20 cellular contexts compared by ENCODE assay signal in genomic region chr18:54720590-54720989, GRCh38.
A peak's percentile ranks its signal among the peaks of the same experiment; 100 is the strongest.
DNase-seq lines count a peak whose midpoint lies in the region; ATAC-seq and TF ChIP-seq lines count a peak whose summit lies in the region.
"Had no signal": no experiment of that assay in that cellular context is flagged by ENCODE, and none has a peak within 500 bp of the region (broad histone marks: within the 10 kb centered on the region; RNA-seq: fewer than 3 reads in every experiment).

No MANE protein-coding gene starts in this region.

- TF ChIP-seq CTCF in SK-N-SH (IDR thresholded peaks at IDR 0.05) (no peak), choroid plexus epithelial cell (conservative IDR thresholded peaks at IDR 0.05; ENCODE audit: low read depth, low read length) (no peak), fibroblast of villous mesenchyme (IDR thresholded peaks at IDR 0.05; ENCODE audit: insufficient read depth, low read depth, low read length) (no peak), osteoblast (IDR thresholded peaks at IDR 0.05; ENCODE audit: extremely low read depth, low read depth, low read length) (no peak), psoas muscle (IDR thresholded peaks at IDR 0.05) (no peak)

- H2AFZ ChIP-seq in SK-N-SH (ENCODE audit: low read depth) (no peak overlapping the region), osteoblast (ENCODE audit: low read length) (no peak overlapping the region)
- H2AFZ ChIP-seq: GM23338 had no signal

- POLR2A ChIA-PET in SK-N-SH (lab: Yijun Ruan, JAX): no interaction called here

- CTCF ChIA-PET in SK-N-SH (lab: Yijun Ruan, JAX): interaction anchor here (1.2 kb wide), 1 partner anchor 21 kb away, joined by 3 read pairs; no protein-coding TSS in a partner anchor

- H3K4me1 ChIP-seq in SK-N-SH (ENCODE audit: control insufficient read depth in 1 of 2, insufficient read depth in 2 of 2, low read depth in 1 of 2, low read length in 1 of 2) (peaks cover 0 to 8% of the 10 kb centered on the region in 2 experiments; a peak in 2 of 4 replicates), osteoblast (ENCODE audit: insufficient read depth, low read length) (peaks cover 11% of the 10 kb centered on the region), psoas muscle (no peaks in the 10 kb centered on the region)
- H3K4me1 ChIP-seq: A549 had no signal

- whole genome bisulfite sequencing in SK-N-SH (ENCODE audit: low lambda C conversion rate): 70% methylated on average over 1 of the region's 1 CpG
- WGBS in psoas muscle, 3 donors: 57 to 64% (median 63%) methylated on average over 1 of the region's 1 CpG

- no peak overlapping the region for H3K9ac ChIP-seq in SK-N-SH
- H3K9ac ChIP-seq: BLaER1 had no signal

- no peaks in the 10 kb centered on the region for H3K9me3 ChIP-seq in SK-N-SH
- no peaks in the 10 kb centered on the region for H3K9me3 ChIP-seq in osteoblast (ENCODE audit: low read depth, low read length)
- no peaks in the 10 kb centered on the region for H3K9me3 ChIP-seq in psoas muscle
- H3K9me3 ChIP-seq: A549, BLaER1 had no signal

- ATAC-seq in SK-N-SH treated with all-trans-retinoic acid at 6 μM for 48 hours (peak; percentile 34; the same call in 2 of the 3 replicates), psoas muscle (no peak), GM21717 (IDR thresholded peaks at IDR 0.05; ENCODE audit: unreplicated experiment) (no peak), GM18858 (IDR thresholded peaks at IDR 0.05; ENCODE audit: unreplicated experiment) (no peak)
- ATAC-seq: A549; CD8-positive, alpha-beta T cell; GM12878; GM23338 had no signal

- no peak for TF ChIP-seq RAD21 in SK-N-SH (IDR thresholded peaks at IDR 0.05; ENCODE audit: low read length)

- H3K27ac ChIP-seq in SK-N-SH (ENCODE audit: low read depth in 2 of 2, low read length in 1 of 2) (peak overlapping the region in 1 of 2 experiments; percentile 29; a peak in 1 of 4 replicates), osteoblast (ENCODE audit: low read depth, low read length) (no peak overlapping the region), psoas muscle (no peak overlapping the region)
- H3K27ac ChIP-seq: 22Rv1, A549, BLaER1 had no signal

- H3K9me2 ChIP-seq in SK-N-SH: no peaks in the 10 kb centered on the region

- H3K79me2 ChIP-seq in SK-N-SH (ENCODE audit: insufficient read depth) (no peaks in the 10 kb centered on the region), osteoblast (ENCODE audit: insufficient read depth, low read length) (no peaks in the 10 kb centered on the region)

- H3K36me3 ChIP-seq in SK-N-SH (replicated peaks in 1 of 2; ENCODE audit: control insufficient read depth in 1 of 2, insufficient read depth in 2 of 2, low read length in 1 of 2) (no peaks in the 10 kb centered on the region), osteoblast (ENCODE audit: insufficient read depth, low read length) (no peaks in the 10 kb centered on the region), psoas muscle (ENCODE audit: insufficient read depth in 1 of 2, low read depth in 1 of 2) (no peaks in the 10 kb centered on the region)
- H3K36me3 ChIP-seq: BLaER1 had no signal

- no peak for DNase-seq in SK-N-SH
- peak; percentile 52 for DNase-seq in choroid plexus epithelial cell (ENCODE audit: low read depth)
- DNase-seq in fibroblast of villous mesenchyme (ENCODE audit: low read depth): peak; percentile 37
- no peak for DNase-seq in osteoblast (ENCODE audit: insufficient read length, low spot score, missing footprints)
- no peak for DNase-seq in psoas muscle
- DNase-seq: CD8-positive, alpha-beta T cell; COR-L47; DMS 273 treated with DMSO at 0.1 percent for 48 hours; DMS53; DND-41; EL; HCEC 1CT had no signal

- no peaks in the 10 kb centered on the region for H3K27me3 ChIP-seq in SK-N-SH (ENCODE audit: insufficient read depth)
- H3K27me3 ChIP-seq in osteoblast (ENCODE audit: insufficient read depth, low read length): no peaks in the 10 kb centered on the region
- H3K27me3 ChIP-seq in psoas muscle (ENCODE audit: insufficient read depth in 3 of 3, low read length in 2 of 3): peaks cover 0 to 2% (median 0%) of the 10 kb centered on the region in 3 donors
- H3K27me3 ChIP-seq: BLaER1 had no signal

- H3K4me2 ChIP-seq in SK-N-SH (no peak overlapping the region), osteoblast (ENCODE audit: insufficient read depth, low read length) (peak overlapping the region; percentile 15)
- H3K4me2 ChIP-seq: A549, BLaER1, GM23338 had no signal

- H3F3A ChIP-seq in SK-N-SH (replicated peaks; ENCODE audit: insufficient read depth): peaks cover 10% of the 10 kb centered on the region

- intact Hi-C loops in psoas muscle (cut with DNase I): no loop called here

- TF ChIP-seq EP300 in SK-N-SH (IDR thresholded peaks at IDR 0.05; ENCODE audit: borderline replicate concordance in 1 of 2, low read depth in 1 of 2, low read length in 1 of 2): no peak

- H4K20me1 ChIP-seq in SK-N-SH (ENCODE audit: insufficient read depth): no peaks in the 10 kb centered on the region
- H4K20me1 ChIP-seq in osteoblast (ENCODE audit: insufficient read depth, low read length): no peaks in the 10 kb centered on the region
- H4K20me1 ChIP-seq: BLaER1 had no signal

- no peak overlapping the region; a peak in 1 of 4 replicates for H3K4me3 ChIP-seq in SK-N-SH (ENCODE audit: low read depth in 2 of 2, low read length in 1 of 2)
- no peak overlapping the region for H3K4me3 ChIP-seq in choroid plexus epithelial cell (ENCODE audit: low read depth, low read length)
- H3K4me3 ChIP-seq in fibroblast of villous mesenchyme (ENCODE audit: low read depth, low read length): no peak overlapping the region
- H3K4me3 ChIP-seq in osteoblast (ENCODE audit: insufficient read depth, low read length): no peak overlapping the region
- H3K4me3 ChIP-seq in psoas muscle: no peak overlapping the region
- H3K4me3 ChIP-seq: A549, BLaER1, GM12878, GM23338 had no signal

TF ChIP-seq in SK-N-SH treated with all-trans-retinoic acid at 6 μM for 48 hours, 23 proteins besides CTCF, POLR2A, EP300 and RAD21 (continues in another document):
- TF ChIP-seq ESRRG (CRISPR knock-in tag; IDR thresholded peaks at IDR 0.05): no peak
- no peak for TF ChIP-seq PPARA (CRISPR knock-in tag; IDR thresholded peaks at IDR 0.05; ENCODE audit: borderline replicate concordance)
- TF ChIP-seq ISL1 (CRISPR knock-in tag; IDR thresholded peaks at IDR 0.05): no peak
- TF ChIP-seq TSHZ2 (CRISPR knock-in tag; IDR thresholded peaks at IDR 0.05): no peak

TF ChIP-seq in SK-N-SH, 30 proteins besides CTCF, POLR2A, EP300 and RAD21:
- TF ChIP-seq JUND (IDR thresholded peaks at IDR 0.05): no peak
- no peak for TF ChIP-seq FOXJ3 (CRISPR knock-in tag; IDR thresholded peaks at IDR 0.05)
- no peak for TF ChIP-seq RXRA (IDR thresholded peaks at IDR 0.05; ENCODE audit: borderline replicate concordance, low read depth)
- no peak for TF ChIP-seq SIN3A (IDR thresholded peaks at IDR 0.05; ENCODE audit: borderline replicate concordance, low read depth, low read length)
- no peak for TF ChIP-seq CHD2 (IDR thresholded peaks at IDR 0.05; ENCODE audit: low read length, partially characterized antibody)
- TF ChIP-seq ZBTB33 (IDR thresholded peaks at IDR 0.05; ENCODE audit: borderline replicate concordance, low read depth): no peak
- TF ChIP-seq GATA2 (CRISPR knock-in tag; IDR thresholded peaks at IDR 0.05): no peak
- TF ChIP-seq TCF12 (IDR thresholded peaks at IDR 0.05): no peak
- no peak for TF ChIP-seq REST (IDR thresholded peaks at IDR 0.05; ENCODE audit: low read depth, low read length)
- TF ChIP-seq YY1 (IDR thresholded peaks at IDR 0.05; ENCODE audit: low read depth): no peak
- TF ChIP-seq SMC3 (IDR thresholded peaks at IDR 0.05; ENCODE audit: low read depth, low read length): no peak
- no peak for TF ChIP-seq MAX (IDR thresholded peaks at IDR 0.05; ENCODE audit: low read depth)

Comparison
In these comparisons a context has a peak if more than half of its experiments do, and no peak if none do; other contexts are left out.
1. DNase-seq: peak in choroid plexus epithelial cell (single experiment) and fibroblast of villous mesenchyme (single experiment); none in SK-N-SH (single experiment), osteoblast (single experiment) and psoas muscle (0 of 2).